Comparison of ENCODE assay signal across 10 cellular contexts in the genomic region with DNA sequence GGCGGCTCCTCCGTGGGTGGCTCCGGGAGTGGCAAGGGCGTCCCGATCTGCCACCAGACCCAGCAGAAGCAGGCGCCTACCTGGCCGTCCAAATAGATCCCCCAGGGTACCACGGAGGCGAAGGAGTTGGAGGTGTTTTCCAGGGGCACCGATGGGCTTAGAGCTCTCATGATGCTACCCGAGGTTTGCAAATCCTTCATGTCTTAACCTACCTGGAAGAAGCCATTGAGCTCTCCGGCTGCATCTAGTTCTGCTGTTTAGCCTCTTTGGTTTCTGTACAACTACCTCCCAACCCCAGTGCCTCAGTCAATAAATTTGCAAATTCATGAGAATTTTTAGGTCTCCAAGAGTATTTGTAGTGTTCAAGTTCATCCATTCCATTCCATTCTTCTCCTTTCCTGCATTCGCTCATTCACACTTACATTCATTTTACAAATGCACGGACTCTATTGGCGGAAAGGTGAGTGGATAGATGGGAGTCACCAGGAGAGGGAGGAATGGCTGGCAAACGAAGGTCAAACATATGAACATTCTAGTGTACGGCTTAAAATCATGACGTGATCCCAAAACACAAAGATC. TPM values are rescaled to one million over a fixed set of nuclear protein-coding genes. Genes with fewer than 3 reads are reported as not detected.
DNase-seq lines count a peak whose midpoint lies in the region; ATAC-seq, FAIRE-seq and TF ChIP-seq lines count a peak whose summit lies in the region.
"Had no signal": no experiment of that assay in that cellular context is flagged by ENCODE, and none has a peak within 500 bp of the region (broad histone marks: within the 10 kb centered on the region; RNA-seq: fewer than 3 reads in every experiment).

No MANE protein-coding gene starts in this region.

- peaks cover 35% of the 10 kb centered on the region for H3K27me3 ChIP-seq in CD4-positive, CD25-positive, alpha-beta regulatory T cell (ENCODE audit: control insufficient read depth, insufficient read depth, low read length)
- H3K27me3 ChIP-seq in Loucy (ENCODE audit: insufficient read depth, low read length, poor library complexity, severe bottlenecking) = peaks cover 40% of the 10 kb centered on the region
- H3K27me3 ChIP-seq in effector memory CD4-positive, alpha-beta T cell (replicated peaks; ENCODE audit: control insufficient read depth, insufficient read depth, low read length, poor library complexity, severe bottlenecking) = peaks cover 28% of the 10 kb centered on the region
- no peaks in the 10 kb centered on the region for H3K27me3 ChIP-seq in neural progenitor cell

- H3K4me1 Mint-ChIP-seq in CD4-positive, CD25-positive, alpha-beta regulatory T cell = peaks cover 0 to 30% (median 20%) of the 10 kb centered on the region in 4 donors
- peaks cover 8% of the 10 kb centered on the region for H3K4me1 Mint-ChIP-seq in neural progenitor cell

- H2AFZ ChIP-seq in Loucy (ENCODE audit: low read length) = peak overlapping the region; percentile 54
- no peak overlapping the region for H2AFZ ChIP-seq in neural progenitor cell (replicated peaks)

- H3K27ac Mint-ChIP-seq in CD4-positive, CD25-positive, alpha-beta regulatory T cell = no peak overlapping the region
- H3K27ac Mint-ChIP-seq in neural progenitor cell = no peak overlapping the region

- H3K79me2 ChIP-seq in Loucy (ENCODE audit: insufficient read depth, low read length) = no peaks in the 10 kb centered on the region
- no peaks in the 10 kb centered on the region for H3K79me2 ChIP-seq in neural progenitor cell (ENCODE audit: low read depth)

- peaks cover 62% of the 10 kb centered on the region for H3K27me3 Mint-ChIP-seq in CD4-positive, CD25-positive, alpha-beta regulatory T cell
- H3K27me3 Mint-ChIP-seq in neural progenitor cell (ENCODE audit: insufficient read depth, low read depth) = peaks cover 43% of the 10 kb centered on the region

- no peak for DNase-seq in CD4-positive, CD25-positive, alpha-beta regulatory T cell
- no peak for DNase-seq in effector memory CD4-positive, alpha-beta T cell
- DNase-seq in neural progenitor cell (ENCODE audit: low spot score) (no peak), HT-29 (ENCODE audit: low spot score) (no peak), NCI-H524 treated with DMSO at 0.1 percent for 48 hours (lab: John Stamatoyannopoulos, UW) (no peak), frontal cortex (ENCODE audit: low spot score in 2 of 2) (no peak)
- no peak for DNase-seq in stimulated activated CD4-positive, alpha-beta T cell treated with anti-CD3 and anti-CD28 coated beads, Interleukin-1b, Interleukin-23, amount 100 ng/mL, for 48 hours
- DNase-seq: NCI-H1048 had no signal

- no peaks in the 10 kb centered on the region for H3K9me3 ChIP-seq in CD4-positive, CD25-positive, alpha-beta regulatory T cell (ENCODE audit: control insufficient read depth in 2 of 2, low read length in 2 of 2)
- H3K9me3 ChIP-seq in Loucy (ENCODE audit: insufficient read depth, low read depth, low read length) (no peaks in the 10 kb centered on the region), neural progenitor cell (ENCODE audit: low read depth) (peaks cover 5% of the 10 kb centered on the region)
- no peaks in the 10 kb centered on the region for H3K9me3 ChIP-seq in effector memory CD4-positive, alpha-beta T cell (ENCODE audit: control insufficient read depth, low read length)
- H3K9me3 ChIP-seq: adrenal gland had no signal

- peaks cover 26% of the 10 kb centered on the region for H3K4me1 ChIP-seq in CD4-positive, CD25-positive, alpha-beta regulatory T cell (ENCODE audit: control insufficient read depth, insufficient read depth, low read length, poor library complexity, severe bottlenecking)
- H3K4me1 ChIP-seq in Loucy (ENCODE audit: insufficient read depth, low read length, poor library complexity, severe bottlenecking) (peaks cover 25% of the 10 kb centered on the region), neural progenitor cell (no peaks in the 10 kb centered on the region)
- peaks cover 21% of the 10 kb centered on the region for H3K4me1 ChIP-seq in effector memory CD4-positive, alpha-beta T cell (ENCODE audit: control insufficient read depth, insufficient read depth, low read length, poor library complexity, severe bottlenecking)

- no peak for FAIRE-seq in frontal cortex (lab: Jason Lieb, UNC)

- H3K9me2 ChIP-seq in Loucy (replicated peaks; ENCODE audit: low read depth, low read length) = no peaks in the 10 kb centered on the region

- no peak for ATAC-seq in CD4-positive, CD25-positive, alpha-beta regulatory T cell (ENCODE audit: low read depth in 2 of 2)

- H4K20me1 ChIP-seq in Loucy (ENCODE audit: insufficient read depth, low read length, poor library complexity, severe bottlenecking) (no peaks in the 10 kb centered on the region), neural progenitor cell (ENCODE audit: low read depth) (no peaks in the 10 kb centered on the region)

- no peak for TF ChIP-seq CTCF in Loucy (conservative IDR thresholded peaks at IDR 0.05; ENCODE audit: low read length)
- TF ChIP-seq CTCF in neural progenitor cell (IDR thresholded peaks at IDR 0.05) = no peak

- peak overlapping the region; percentile 73 for H3K4me2 ChIP-seq in Loucy (ENCODE audit: low read depth, low read length, poor library complexity, severe bottlenecking)
- no peak overlapping the region for H3K4me2 ChIP-seq in neural progenitor cell

- no peak overlapping the region for H3K27ac ChIP-seq in CD4-positive, CD25-positive, alpha-beta regulatory T cell (ENCODE audit: insufficient read depth, low read length, poor library complexity, severe bottlenecking)
- H3K27ac ChIP-seq in effector memory CD4-positive, alpha-beta T cell (ENCODE audit: insufficient read depth, low read length, poor library complexity, severe bottlenecking) = no peak overlapping the region
- no peak overlapping the region for H3K27ac ChIP-seq in neural progenitor cell
- H3K27ac ChIP-seq: adrenal gland had no signal

- H3K9ac ChIP-seq in Loucy (ENCODE audit: low read depth, low read length, poor library complexity, severe bottlenecking) = no peak overlapping the region
- H3K9ac ChIP-seq in neural progenitor cell = no peak overlapping the region

- H3K36me3 Mint-ChIP-seq in CD4-positive, CD25-positive, alpha-beta regulatory T cell = no peaks in the 10 kb centered on the region
- H3K36me3 Mint-ChIP-seq in neural progenitor cell = no peaks in the 10 kb centered on the region

- H3F3A ChIP-seq in Loucy (ENCODE audit: low read depth) (no peaks in the 10 kb centered on the region), neural progenitor cell (ENCODE audit: low read depth) (no peaks in the 10 kb centered on the region)

- peak overlapping the region; percentile 58 for H3K4me3 ChIP-seq in CD4-positive, CD25-positive, alpha-beta regulatory T cell (ENCODE audit: low read depth, low read length)
- H3K4me3 ChIP-seq in Loucy (ENCODE audit: low read length, poor library complexity, severe bottlenecking) = peak overlapping the region; percentile 70
- H3K4me3 ChIP-seq in effector memory CD4-positive, alpha-beta T cell (ENCODE audit: insufficient read depth, low read depth, low read length, poor library complexity, severe bottlenecking) = peak overlapping the region; percentile 56
- H3K4me3 ChIP-seq in neural progenitor cell = no peak overlapping the region

- no peaks in the 10 kb centered on the region for H3K36me3 ChIP-seq in CD4-positive, CD25-positive, alpha-beta regulatory T cell (ENCODE audit: control insufficient read depth, insufficient read depth, low read length)
- H3K36me3 ChIP-seq in Loucy (ENCODE audit: insufficient read depth, low read length) = no peaks in the 10 kb centered on the region
- no peaks in the 10 kb centered on the region for H3K36me3 ChIP-seq in effector memory CD4-positive, alpha-beta T cell (ENCODE audit: control insufficient read depth, insufficient read depth, low read length)
- H3K36me3 ChIP-seq in neural progenitor cell = no peaks in the 10 kb centered on the region
- H3K36me3 ChIP-seq: adrenal gland had no signal

- peak overlapping the region; percentile 49 to 84 (median 74) for H3K4me3 Mint-ChIP-seq in CD4-positive, CD25-positive, alpha-beta regulatory T cell
- peak overlapping the region; percentile 82 for H3K4me3 Mint-ChIP-seq in neural progenitor cell

- peaks cover 0 to 2% (median 0%) of the 10 kb centered on the region in 7 donors for H3K9me3 Mint-ChIP-seq in CD4-positive, CD25-positive, alpha-beta regulatory T cell
- H3K9me3 Mint-ChIP-seq in neural progenitor cell = peaks cover 12% of the 10 kb centered on the region

RNA-seq across cellular contexts. Expression of gene LORICRIN, which starts 2.4 kb away (rescaled TPM):
- not detected for total RNA-seq in CD4-positive, CD25-positive, alpha-beta regulatory T cell
- polyA plus RNA-seq in CD4-positive, CD25-positive, alpha-beta regulatory T cell = not detected
- total RNA-seq in neural progenitor cell (ENCODE audit: low replicate concordance) (not detected in 2 replicates), frontal cortex (not detected)
- total RNA-seq in HT-29 (2014; rRNA removed; shearing (Covaris generic)) = not detected in 2 replicates
- total RNA-seq: adrenal gland had no signal
- polyA plus RNA-seq: adrenal gland had no signal

RNA-seq across cellular contexts. Expression of gene PRR9, which starts 44.5 kb away (rescaled TPM):
- not detected for total RNA-seq in CD4-positive, CD25-positive, alpha-beta regulatory T cell
- not detected for polyA plus RNA-seq in CD4-positive, CD25-positive, alpha-beta regulatory T cell
- total RNA-seq in neural progenitor cell (ENCODE audit: low replicate concordance) = not detected in 2 replicates
- not detected in 2 replicates for total RNA-seq in HT-29 (2014; rRNA removed; shearing (Covaris generic))
- total RNA-seq in frontal cortex = not detected
- total RNA-seq: adrenal gland had no signal
- polyA plus RNA-seq: adrenal gland had no signal

RNA-seq across cellular contexts. Expression of gene PGLYRP3, which starts 50.9 kb away (rescaled TPM):
- total RNA-seq in CD4-positive, CD25-positive, alpha-beta regulatory T cell = not detected
- not detected for polyA plus RNA-seq in CD4-positive, CD25-positive, alpha-beta regulatory T cell
- total RNA-seq in neural progenitor cell (ENCODE audit: low replicate concordance) (not detected in 2 replicates), frontal cortex (not detected)
- not detected in 2 replicates for total RNA-seq in HT-29 (2014; rRNA removed; shearing (Covaris generic))
- total RNA-seq: adrenal gland had no signal
- polyA plus RNA-seq: adrenal gland had no signal

RNA-seq across cellular contexts. Expression of gene LELP1, which starts 58.7 kb away (rescaled TPM):
- total RNA-seq in CD4-positive, CD25-positive, alpha-beta regulatory T cell = not detected
- polyA plus RNA-seq in CD4-positive, CD25-positive, alpha-beta regulatory T cell = not detected
- total RNA-seq in neural progenitor cell (ENCODE audit: low replicate concordance) (not detected in 2 replicates), frontal cortex (not detected)
- total RNA-seq in HT-29 (2014; rRNA removed; shearing (Covaris generic)) = not detected in 2 replicates
- total RNA-seq: adrenal gland had no signal
- polyA plus RNA-seq: adrenal gland had no signal
